ENCODE assay signal across 20 cellular contexts in the genomic region with DNA sequence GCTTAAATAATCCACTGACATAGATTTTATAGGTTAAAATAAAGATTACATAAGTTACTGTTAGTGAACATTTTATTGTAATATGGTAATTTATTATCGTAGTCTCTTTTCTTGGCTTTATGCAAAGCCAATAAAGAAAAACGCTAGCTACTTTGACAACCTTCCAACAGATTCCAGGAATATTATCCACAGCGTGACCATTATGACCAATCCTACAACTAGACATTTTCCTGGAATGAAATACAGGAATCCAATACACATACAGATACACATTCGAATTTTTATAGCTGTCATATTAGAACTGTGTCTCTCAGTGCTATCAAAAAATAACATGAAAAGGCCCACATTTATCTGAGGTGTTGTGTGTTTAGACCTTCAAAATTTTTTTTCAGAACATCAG.
"Had no signal": no experiment of that assay in that cellular context is flagged by ENCODE, and none has a peak within 500 bp of the region (broad histone marks: within the 10 kb centered on the region; RNA-seq: fewer than 3 reads in every experiment).

No MANE protein-coding gene starts in this region.

- H3K4me1 Mint-ChIP-seq: naive thymus-derived CD8-positive, alpha-beta T cell had no signal

- H3K9ac ChIP-seq: parathyroid adenoma had no signal

- ATAC-seq: activated T-cell treated with anti-CD3 and anti-CD28 coated beads, Interleukin-2, amount 50 U/mL, for 72 hours; left cardiac atrium; naive thymus-derived CD8-positive, alpha-beta T cell; right lobe of liver; upper lobe of right lung had no signal

- H3K4me1 ChIP-seq: parathyroid adenoma, right lobe of liver, stomach, testis, upper lobe of right lung had no signal

- H3K27ac Mint-ChIP-seq: activated naive CD8-positive, alpha-beta T cell; activated T-cell treated with anti-CD3 and anti-CD28 coated beads, Interleukin-2, amount 50 U/mL, for 72 hours; naive thymus-derived CD8-positive, alpha-beta T cell had no signal

- H3K36me3 ChIP-seq: brain microvascular endothelial cell, right lobe of liver, upper lobe of right lung had no signal

- H3K4me3 ChIP-seq: dorsolateral prefrontal cortex, right lobe of liver, smooth muscle cell, stomach, testis, upper lobe of right lung had no signal

- H3K9me3 ChIP-seq: right lobe of liver, testis, upper lobe of right lung had no signal

- H3K27me3 ChIP-seq: brain microvascular endothelial cell, dorsolateral prefrontal cortex, right lobe of liver, stomach, testis, upper lobe of right lung had no signal

- DNase-seq: activated CD4-positive, alpha-beta T cell treated with anti-CD3 and anti-CD28 coated beads for 1 hour; activated CD8-positive, alpha-beta memory T cell treated with anti-CD3 and anti-CD28 coated beads for 24 hours; activated gamma-delta T cell; activated T-cell treated with anti-CD3 and anti-CD28 coated beads, Interleukin-2, amount 50 U/mL, for 72 hours; amygdala; brain microvascular endothelial cell; central memory CD4-positive, alpha-beta T cell; dorsolateral prefrontal cortex; left cardiac atrium; mesendoderm; naive thymus-derived CD8-positive, alpha-beta T cell; right lobe of liver; stimulated activated CD4-positive, alpha-beta T cell treated with anti-CD3 and anti-CD28 coated beads, Interleukin-4, amount 100 ng/mL, for 1 hour; stomach; T-helper 2 cell; testis; upper lobe of right lung had no signal

- H3K4me3 Mint-ChIP-seq: activated naive CD8-positive, alpha-beta T cell; activated T-cell treated with anti-CD3 and anti-CD28 coated beads, Interleukin-2, amount 50 U/mL, for 72 hours; naive thymus-derived CD8-positive, alpha-beta T cell had no signal

- H3K27me3 Mint-ChIP-seq: activated naive CD8-positive, alpha-beta T cell; naive thymus-derived CD8-positive, alpha-beta T cell had no signal
